1 cellular context compared by ENCODE assay signal in the genomic region with DNA sequence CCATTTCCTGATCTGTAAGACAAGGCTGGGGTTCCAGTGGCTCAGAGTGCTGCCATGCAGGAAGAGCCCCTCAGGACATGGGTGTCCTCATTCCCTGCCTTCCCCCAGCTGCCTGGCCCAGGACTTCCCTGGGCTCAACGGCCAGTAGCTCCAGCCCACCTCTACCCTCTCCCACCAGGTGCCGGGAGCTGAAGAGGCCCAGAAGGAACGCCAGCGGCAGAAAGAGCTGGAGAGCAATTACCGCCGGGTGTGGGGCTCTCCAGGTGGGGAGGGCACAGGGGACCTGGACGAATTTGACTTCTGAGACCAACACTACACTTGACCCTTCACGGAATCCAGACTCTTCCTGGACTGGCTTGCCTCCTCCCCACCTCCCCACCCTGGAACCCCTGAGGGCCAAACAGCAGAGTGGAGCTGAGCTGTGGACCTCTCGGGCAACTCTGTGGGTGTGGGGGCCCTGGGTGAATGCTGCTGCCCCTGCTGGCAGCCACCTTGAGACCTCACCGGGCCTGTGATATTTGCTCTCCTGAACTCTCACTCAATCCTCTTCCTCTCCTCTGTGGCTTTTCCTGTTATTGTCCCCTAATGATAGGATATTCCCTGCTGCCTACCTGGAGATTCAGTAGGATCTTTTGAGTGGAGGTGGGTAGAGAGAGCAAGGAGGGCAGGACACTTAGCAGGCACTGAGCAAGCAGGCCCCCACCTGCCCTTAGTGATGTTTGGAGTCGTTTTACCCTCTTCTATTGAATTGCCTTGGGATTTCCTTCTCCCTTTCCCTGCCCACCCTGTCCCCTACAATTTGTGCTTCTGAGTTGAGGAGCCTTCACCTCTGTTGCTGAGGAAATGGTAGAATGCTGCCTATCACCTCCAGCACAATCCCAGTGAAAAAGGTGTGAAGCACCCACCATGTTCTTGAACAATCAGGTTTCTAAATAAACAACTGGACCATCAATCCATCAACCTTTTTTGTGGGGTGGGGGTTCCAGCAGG.
TF ChIP-seq lines count a peak whose summit lies in the region.

No MANE protein-coding gene starts in this region.

TF ChIP-seq in K562, 482 proteins besides CTCF, POLR2A, EP300 and RAD21:
- TF ChIP-seq KLF1 (tag; IDR thresholded peaks at IDR 0.05), result no peak
- TF ChIP-seq NFRKB (IDR thresholded peaks at IDR 0.05; ENCODE audit: low read depth), result no peak
- TF ChIP-seq, protein P1, sequence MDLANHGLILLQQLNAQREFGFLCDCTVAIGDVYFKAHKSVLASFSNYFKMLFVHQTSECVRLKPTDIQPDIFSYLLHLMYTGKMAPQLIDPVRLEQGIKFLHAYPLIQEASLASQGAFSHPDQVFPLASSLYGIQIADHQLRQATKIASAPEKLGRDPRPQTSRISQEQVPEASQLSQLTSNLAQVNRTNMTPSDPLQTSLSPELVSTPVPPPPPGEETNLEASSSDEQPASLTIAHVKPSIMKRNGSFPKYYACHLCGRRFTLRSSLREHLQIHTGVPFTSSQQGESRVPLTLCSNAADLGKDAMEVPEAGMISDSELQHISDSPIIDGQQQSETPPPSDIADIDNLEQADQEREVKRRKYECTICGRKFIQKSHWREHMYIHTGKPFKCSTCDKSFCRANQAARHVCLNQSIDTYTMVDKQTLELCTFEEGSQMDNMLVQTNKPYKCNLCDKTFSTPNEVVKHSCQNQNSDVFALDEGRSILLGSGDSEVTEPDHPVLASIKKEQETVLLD (IDR thresholded peaks at IDR 0.05), result no peak
- TF ChIP-seq CCAR2 (IDR thresholded peaks at IDR 0.05; ENCODE audit: low read depth, low read length), result no peak
- TF ChIP-seq, protein P2, sequence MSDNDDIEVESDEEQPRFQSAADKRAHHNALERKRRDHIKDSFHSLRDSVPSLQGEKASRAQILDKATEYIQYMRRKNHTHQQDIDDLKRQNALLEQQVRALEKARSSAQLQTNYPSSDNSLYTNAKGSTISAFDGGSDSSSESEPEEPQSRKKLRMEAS (CRISPR knock-in tag; IDR thresholded peaks at IDR 0.05), result no peak
- no peak for TF ChIP-seq SMAD1 (IDR thresholded peaks at IDR 0.05; ENCODE audit: low read depth, low read length, partially characterized antibody)
- no peak for TF ChIP-seq SLC30A9 (CRISPR knock-in tag; IDR thresholded peaks at IDR 0.05)
- no peak for TF ChIP-seq C11orf30 (IDR thresholded peaks at IDR 0.05; ENCODE audit: low read depth)
- TF ChIP-seq DEAF1 (CRISPR knock-in tag; IDR thresholded peaks at IDR 0.05), result no peak
- TF ChIP-seq ARNT (IDR thresholded peaks at IDR 0.05), result no peak
- no peak for TF ChIP-seq HMGXB4 (CRISPR knock-in tag; IDR thresholded peaks at IDR 0.05)
- TF ChIP-seq POLR2H (tag; IDR thresholded peaks at IDR 0.05; ENCODE audit: low read depth), result no peak
- no peak for TF ChIP-seq ZNF407 (IDR thresholded peaks at IDR 0.05; ENCODE audit: low read depth)
- TF ChIP-seq TSHZ1 (CRISPR knock-in tag; IDR thresholded peaks at IDR 0.05), result no peak
